ENCODE assay signal across 13 cellular contexts in the genomic region with DNA sequence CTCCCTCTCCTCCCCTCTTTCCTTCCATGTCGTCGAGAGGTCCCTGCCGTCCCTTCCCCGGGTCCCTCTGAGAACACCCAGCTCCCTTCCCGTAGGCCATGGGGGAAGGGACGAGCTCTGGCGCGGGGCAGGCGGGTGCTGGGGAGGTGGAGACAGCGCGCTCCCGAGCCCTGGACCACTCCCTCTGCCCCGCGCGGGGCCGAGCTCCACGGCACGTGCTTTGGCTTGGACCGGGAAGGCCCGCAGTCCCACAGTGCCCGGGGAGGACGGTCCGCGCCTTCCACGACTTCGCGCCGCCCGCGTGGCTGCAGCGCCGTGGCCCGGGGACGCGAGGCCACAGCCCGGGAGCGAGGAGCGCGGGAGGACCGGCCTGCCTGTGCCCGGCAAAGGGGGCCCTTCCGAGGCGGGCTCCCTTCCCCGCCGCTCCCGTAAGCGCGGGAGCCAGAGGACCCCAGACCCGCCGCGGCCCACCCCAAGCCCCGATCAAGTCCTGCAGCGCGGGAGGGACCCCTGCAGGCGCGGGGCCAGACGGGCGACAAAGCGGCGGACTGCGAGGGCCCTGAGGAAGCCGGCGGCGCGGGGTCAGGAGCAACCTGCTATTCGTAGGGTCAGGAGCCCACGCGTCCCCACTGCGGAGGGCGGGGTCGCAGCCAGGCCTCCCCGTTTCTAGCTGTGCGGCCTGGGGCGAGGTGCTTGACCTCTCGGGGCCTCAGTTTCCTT.
DNase-seq lines count a peak whose midpoint lies in the region; ATAC-seq lines count a peak whose summit lies in the region.
"Had no signal": no experiment of that assay in that cellular context is flagged by ENCODE, and none has a peak within 500 bp of the region (broad histone marks: within the 10 kb centered on the region; RNA-seq: fewer than 3 reads in every experiment).

No MANE protein-coding gene starts in this region.

- ATAC-seq in left ventricle myocardium superior (peak; percentile 13), GM18861 (IDR thresholded peaks at IDR 0.05; ENCODE audit: unreplicated experiment) (no peak)
- ATAC-seq: natural killer cell had no signal

- intact Hi-C loops in left ventricle myocardium superior (cut with micrococcal nuclease), result no loop called here

- H3K9ac ChIP-seq in NT2/D1 (ENCODE audit: insufficient read length, low read depth) (peak overlapping the region; percentile 56), neuronal stem cell (ENCODE audit: low read depth, low read length, poor library complexity) (peak overlapping the region; percentile 85)

- DNase-seq in NT2/D1 (ENCODE audit: low read depth, low spot score) (no peak), left ventricle myocardium superior (peak; percentile 30), neuronal stem cell (ENCODE audit: low spot score) (no peak), DMS53 treated with DMSO at 0.1 percent for 48 hours (lab: John Stamatoyannopoulos, UW; ENCODE audit: unreplicated experiment) (no peak), kidney glomerular epithelial cell (lab: John Stamatoyannopoulos, UW) (no peak), SW480 (ENCODE audit: low spot score) (no peak)
- DNase-seq: activated T-cell treated with anti-CD3 and anti-CD28 coated beads, Interleukin-2, amount 50 U/mL, for 1 hour; KG1; natural killer cell; SIG-M5; stimulated activated CD8-positive, alpha-beta memory T cell treated with anti-CD3 and anti-CD28 coated beads, Interleukin-4, amount 100 ng/mL, for 48 hours had no signal

- H3K4me1 ChIP-seq in ACC112 (ENCODE audit: control insufficient read depth, insufficient read depth, low read length, unreplicated experiment), result no peaks in the 10 kb centered on the region
- H3K4me1 ChIP-seq in NT2/D1 (ENCODE audit: insufficient read depth, insufficient read length), result peaks cover 5% of the 10 kb centered on the region
- H3K4me1 ChIP-seq in neuronal stem cell (ENCODE audit: control insufficient read depth in 2 of 2, insufficient read depth in 1 of 2, low read depth in 1 of 2, low read length in 2 of 2), result peaks cover 13 to 31% of the 10 kb centered on the region in 2 donors

- H4K91ac ChIP-seq in neuronal stem cell (ENCODE audit: low read depth, low read length, poor library complexity), result peak overlapping the region; percentile 62

- H3K23ac ChIP-seq in neuronal stem cell (ENCODE audit: low read depth, low read length, poor library complexity), result peak overlapping the region; percentile 31

- peak overlapping the region; percentile 92 for H2BK120ac ChIP-seq in neuronal stem cell (ENCODE audit: low read depth, low read length)

- H2BK15ac ChIP-seq in neuronal stem cell (ENCODE audit: low read length), result peak overlapping the region; percentile 99

- peak overlapping the region; percentile 98 for H2AK5ac ChIP-seq in neuronal stem cell (ENCODE audit: low read depth, low read length)

- H3K36me3 ChIP-seq in ACC112 (ENCODE audit: insufficient read depth, low read length) (no peaks in the 10 kb centered on the region), NT2/D1 (ENCODE audit: insufficient read depth, insufficient read length, low read length) (no peaks in the 10 kb centered on the region), neuronal stem cell (replicated peaks in 1 of 2; ENCODE audit: control insufficient read depth in 2 of 2, insufficient read depth in 2 of 2, low read length in 2 of 2) (no peaks in the 10 kb centered on the region)

- peak overlapping the region; percentile 88 for H2BK5ac ChIP-seq in neuronal stem cell (ENCODE audit: low read length)

- H4K8ac ChIP-seq in neuronal stem cell (ENCODE audit: low read depth, low read length), result peak overlapping the region; percentile 77

- peaks cover 1% of the 10 kb centered on the region for H3K79me1 ChIP-seq in neuronal stem cell (ENCODE audit: low read depth, low read length)

- peak overlapping the region; percentile 86 for H2BK12ac ChIP-seq in neuronal stem cell (ENCODE audit: low read length)

- peak overlapping the region; percentile 97 for H3K14ac ChIP-seq in neuronal stem cell (ENCODE audit: low read length)

- H3K79me2 ChIP-seq in ACC112 (ENCODE audit: control insufficient read depth, insufficient read depth, low read length, unreplicated experiment), result no peaks in the 10 kb centered on the region

- H3K27me3 ChIP-seq in ACC112 (ENCODE audit: insufficient read depth, low read length) (peaks cover 37% of the 10 kb centered on the region), NT2/D1 (ENCODE audit: insufficient read depth, insufficient read length) (peaks cover 59% of the 10 kb centered on the region), neuronal stem cell (ENCODE audit: control insufficient read depth in 3 of 3, insufficient read depth in 3 of 3, low read depth in 1 of 3, low read length in 3 of 3) (peaks cover 0 to 47% (median 5%) of the 10 kb centered on the region in 3 experiments)

- H2AFZ ChIP-seq in ACC112 (ENCODE audit: low read length, unreplicated experiment) (no peak overlapping the region), neuronal stem cell (ENCODE audit: low read length) (no peak overlapping the region)

- H3K4ac ChIP-seq in neuronal stem cell (ENCODE audit: low read length), result no peak overlapping the region

- H3K9me3 ChIP-seq in NT2/D1 (ENCODE audit: insufficient read depth, low read length), result no peaks in the 10 kb centered on the region
- H3K9me3 ChIP-seq in neuronal stem cell (replicated peaks in 1 of 2; ENCODE audit: control insufficient read depth in 2 of 2, insufficient read depth in 1 of 2, low read depth in 1 of 2, low read length in 2 of 2), result peaks cover 2 to 5% of the 10 kb centered on the region in 2 donors

- H3K27ac ChIP-seq in ACC112 (ENCODE audit: low read depth, low read length), result no peak overlapping the region
- H3K27ac ChIP-seq in neuronal stem cell (replicated peaks; ENCODE audit: low read length), result no peak overlapping the region

- H3K4me3 ChIP-seq in ACC112 (ENCODE audit: low read depth, low read length) (peak overlapping the region; percentile 63), NT2/D1 (ENCODE audit: insufficient read length, low read depth) (no peak overlapping the region), neuronal stem cell (ENCODE audit: low read length in 2 of 2) (peak overlapping the region in 1 of 2 donors; percentile 36)

- peak overlapping the region; percentile 81 for H3K4me2 ChIP-seq in neuronal stem cell (ENCODE audit: insufficient read depth, low read length, poor library complexity, severe bottlenecking)

- peak overlapping the region; percentile 99 for H3K18ac ChIP-seq in neuronal stem cell (ENCODE audit: low read length)

- WGBS in neuronal stem cell (ENCODE audit: extremely low coverage in 2 of 2, insufficient read length in 2 of 2, insufficient replicate concordance in 1 of 2), 2 donors, result no CpG with 5 or more reads among the region's 75 CpGs
